ENCODE assay signal across 1 cellular context in genomic region chr16:89921131-89921698, GRCh38.
TF ChIP-seq lines count a peak whose summit lies in the region.

No MANE protein-coding gene starts in this region.

TF ChIP-seq in HepG2, 621 proteins besides CTCF, POLR2A, EP300 and RAD21 (continued from another document and continues in another):
- TF ChIP-seq E2F1 (CRISPR knock-in tag; IDR thresholded peaks at IDR 0.05) (no peak), ZNF639 (CRISPR knock-in tag; conservative IDR thresholded peaks at IDR 0.05) (no peak), MBD4 (IDR thresholded peaks at IDR 0.05; ENCODE audit: borderline replicate concordance, low read length) (no peak), SRSF9 (IDR thresholded peaks at IDR 0.05; ENCODE audit: borderline replicate concordance, insufficient read depth, low read depth, low read length, poor library complexity, severe bottlenecking) (no peak), ZNF18 (CRISPR knock-in tag; IDR thresholded peaks at IDR 0.05; ENCODE audit: insufficient replicate concordance) (no peak), ZNF20 (CRISPR knock-in tag; IDR thresholded peaks at IDR 0.05) (no peak), ZNF567 (CRISPR knock-in tag; IDR thresholded peaks at IDR 0.05; ENCODE audit: borderline replicate concordance) (0 out of 2 replicates have a peak, but pooled peaks have one; percentile 20), MAFK (conservative IDR thresholded peaks at IDR 0.05 in 1 of 2, IDR thresholded peaks at IDR 0.05 in 1 of 2; ENCODE audit: low read length in 2 of 2) (no peak), ZNF75D (CRISPR knock-in tag; IDR thresholded peaks at IDR 0.05; ENCODE audit: borderline replicate concordance) (no peak), ARID2 (CRISPR knock-in tag; IDR thresholded peaks at IDR 0.05; ENCODE audit: borderline replicate concordance) (no peak), KLF13 (CRISPR knock-in tag; IDR thresholded peaks at IDR 0.05) (no peak), ZNF317 (CRISPR knock-in tag; IDR thresholded peaks at IDR 0.05) (no peak), BRD4 (CRISPR knock-in tag; IDR thresholded peaks at IDR 0.05) (peak; percentile 31; the same call in 1 of the 2 replicates), JARID2 (CRISPR knock-in tag; IDR thresholded peaks at IDR 0.05; ENCODE audit: insufficient replicate concordance) (no peak), PATZ1 (CRISPR knock-in tag; IDR thresholded peaks at IDR 0.05) (0 out of 2 replicates have a peak, but pooled peaks have one; percentile 42), HOXD1 (CRISPR knock-in tag; IDR thresholded peaks at IDR 0.05) (no peak), ZNF33A (CRISPR knock-in tag; IDR thresholded peaks at IDR 0.05; ENCODE audit: borderline replicate concordance) (no peak), HDAC2 (CRISPR knock-in tag; IDR thresholded peaks at IDR 0.05) (no peak; the same call in 1 of the 2 replicates), HNF1A (IDR thresholded peaks at IDR 0.05; ENCODE audit: low read depth) (no peak), HNF1A (CRISPR knock-in tag; IDR thresholded peaks at IDR 0.05; ENCODE audit: borderline replicate concordance) (peak; percentile 24; the same call in 1 of the 2 replicates), ZFP36L2 (CRISPR knock-in tag; IDR thresholded peaks at IDR 0.05) (no peak), ZNF207 (IDR thresholded peaks at IDR 0.05; ENCODE audit: borderline replicate concordance) (no peak), MYC (CRISPR knock-in tag; IDR thresholded peaks at IDR 0.05; ENCODE audit: borderline replicate concordance) (peak; percentile 72; the same call in 1 of the 2 replicates), CREB3 (CRISPR knock-in tag; IDR thresholded peaks at IDR 0.05) (peak; percentile 84; the same call in 1 of the 2 replicates), ETS1 (CRISPR knock-in tag; IDR thresholded peaks at IDR 0.05) (peak; percentile 11; the same call in 1 of the 2 replicates), ARHGAP35 (CRISPR knock-in tag; IDR thresholded peaks at IDR 0.05; ENCODE audit: borderline replicate concordance) (no peak), DBP (CRISPR knock-in tag; IDR thresholded peaks at IDR 0.05; ENCODE audit: not compliant biosample characterization) (no peak), ZSCAN20 (CRISPR knock-in tag; IDR thresholded peaks at IDR 0.05; ENCODE audit: borderline replicate concordance) (0 out of 2 replicates have a peak, but pooled peaks have one; percentile 36), ZBTB21 (CRISPR knock-in tag; IDR thresholded peaks at IDR 0.05) (no peak; the same call in 1 of the 2 replicates), NFRKB (IDR thresholded peaks at IDR 0.05) (no peak), CEBPB (IDR thresholded peaks at IDR 0.05; ENCODE audit: borderline replicate concordance, low read depth, low read length) (no peak), ZNF260 (CRISPR knock-in tag; IDR thresholded peaks at IDR 0.05; ENCODE audit: borderline replicate concordance, low read depth) (no peak), TEAD2 (CRISPR knock-in tag; IDR thresholded peaks at IDR 0.05) (peak; percentile 32; the same call in 1 of the 2 replicates), ONECUT2 (CRISPR knock-in tag; IDR thresholded peaks at IDR 0.05) (no peak), ZNF577 (CRISPR knock-in tag; IDR thresholded peaks at IDR 0.05; ENCODE audit: borderline replicate concordance, low read depth) (no peak), ZBTB44 (CRISPR knock-in tag; IDR thresholded peaks at IDR 0.05) (no peak), DPF2 (CRISPR knock-in tag; IDR thresholded peaks at IDR 0.05; ENCODE audit: borderline replicate concordance, low read depth) (no peak), PLSCR1 (CRISPR knock-in tag; IDR thresholded peaks at IDR 0.05; ENCODE audit: borderline replicate concordance) (no peak), MAX (IDR thresholded peaks at IDR 0.05) (no peak), AKAP8 (CRISPR knock-in tag; IDR thresholded peaks at IDR 0.05) (no peak), SRY (CRISPR knock-in tag; IDR thresholded peaks at IDR 0.05) (no peak), U2AF1 (optimal IDR thresholded peaks at IDR 0.05; ENCODE audit: low read depth, low read length) (no peak)
